In genomic region chr7:115748123-115748738, GRCh38 we compare ENCODE assay signal across 9 cellular contexts.
A peak's percentile ranks its signal among the peaks of the same experiment; 100 is the strongest.
DNase-seq lines count a peak whose midpoint lies in the region; ATAC-seq and TF ChIP-seq lines count a peak whose summit lies in the region.
"Had no signal": no experiment of that assay in that cellular context is flagged by ENCODE, and none has a peak within 500 bp of the region (broad histone marks: within the 10 kb centered on the region; RNA-seq: fewer than 3 reads in every experiment).

No MANE protein-coding gene starts in this region.

- no peak overlapping the region for H3K4me3 Mint-ChIP-seq in activated T-cell treated with anti-CD3 and anti-CD28 coated beads, Interleukin-2, amount 50 U/mL, for 24 hours
- H3K4me3 Mint-ChIP-seq: dendritic cell treated with granulocyte-macrophage colony-stimulating factor and Interleukin-4, amounts not matched to agents 40 ng/mL and 50 ng/mL, for 4 days had no signal

- H3K27me3 Mint-ChIP-seq in activated T-cell treated with anti-CD3 and anti-CD28 coated beads, Interleukin-2, amount 50 U/mL, for 24 hours, result no peaks in the 10 kb centered on the region
- H3K27me3 Mint-ChIP-seq: dendritic cell treated with granulocyte-macrophage colony-stimulating factor and Interleukin-4, amounts not matched to agents 40 ng/mL and 50 ng/mL, for 4 days had no signal

- no peak overlapping the region for H3K27ac ChIP-seq in 22Rv1

- TF ChIP-seq CTCF in 22Rv1 (IDR thresholded peaks at IDR 0.05) (peak; percentile 92), GM12875 (IDR thresholded peaks at IDR 0.05; ENCODE audit: borderline replicate concordance, insufficient read depth, low read depth, low read length) (peak; percentile 6; the same call in 1 of the 2 replicates), epithelial cell of proximal tubule (conservative IDR thresholded peaks at IDR 0.05; ENCODE audit: low read depth, low read length) (peak; percentile 62)

- H3K27ac Mint-ChIP-seq in activated T-cell treated with anti-CD3 and anti-CD28 coated beads, Interleukin-2, amount 50 U/mL, for 24 hours, result no peak overlapping the region
- H3K27ac Mint-ChIP-seq: dendritic cell treated with granulocyte-macrophage colony-stimulating factor and Interleukin-4, amounts not matched to agents 40 ng/mL and 50 ng/mL, for 4 days had no signal

- no peaks in the 10 kb centered on the region for H3K4me1 Mint-ChIP-seq in activated T-cell treated with anti-CD3 and anti-CD28 coated beads, Interleukin-2, amount 50 U/mL, for 24 hours (ENCODE audit: low read depth)

- H3K36me3 Mint-ChIP-seq in activated T-cell treated with anti-CD3 and anti-CD28 coated beads, Interleukin-2, amount 50 U/mL, for 24 hours (ENCODE audit: low read depth), result no peaks in the 10 kb centered on the region

- H3K9me3 Mint-ChIP-seq in activated T-cell treated with anti-CD3 and anti-CD28 coated beads, Interleukin-2, amount 50 U/mL, for 24 hours, result no peaks in the 10 kb centered on the region
- H3K9me3 Mint-ChIP-seq: dendritic cell treated with granulocyte-macrophage colony-stimulating factor and Interleukin-4, amounts not matched to agents 40 ng/mL and 50 ng/mL, for 4 days had no signal

- no peak for ATAC-seq in GM21423 (IDR thresholded peaks at IDR 0.05; ENCODE audit: unreplicated experiment)

- H3K4me3 ChIP-seq in GM12875 (ENCODE audit: low read depth, low read length) (no peak overlapping the region), epithelial cell of proximal tubule (ENCODE audit: low read depth, low read length) (no peak overlapping the region)

- DNase-seq in NCI-H82 treated with DMSO at 0.1 percent for 48 hours (lab: John Stamatoyannopoulos, UW; ENCODE audit: unreplicated experiment) (peak; percentile 36), epithelial cell of proximal tubule (ENCODE audit: low read depth) (no peak)
- DNase-seq in activated T-cell treated with anti-CD3 and anti-CD28 coated beads, Interleukin-2, amount 50 U/mL, for 24 hours, result no peak
- no peak for DNase-seq in activated T-cell treated with anti-CD3 and anti-CD28 coated beads, Interleukin-2, amount 50 U/mL, for 1 hour
- DNase-seq in stimulated activated CD4-positive, alpha-beta T cell treated with anti-CD3 and anti-CD28 coated beads, Interleukin-2, amount 100 ng/mL, for 24 hours, result no peak

Comparison
In these comparisons a context has a peak if more than half of its experiments do, and no peak if none do; other contexts are left out.
1. CTCF ChIP-seq: peak in every context shown above with its lines; median percentile 92 in 22Rv1; 62 in epithelial cell of proximal tubule; 6 in GM12875.